1 cellular context compared by ENCODE assay signal in the genomic region with DNA sequence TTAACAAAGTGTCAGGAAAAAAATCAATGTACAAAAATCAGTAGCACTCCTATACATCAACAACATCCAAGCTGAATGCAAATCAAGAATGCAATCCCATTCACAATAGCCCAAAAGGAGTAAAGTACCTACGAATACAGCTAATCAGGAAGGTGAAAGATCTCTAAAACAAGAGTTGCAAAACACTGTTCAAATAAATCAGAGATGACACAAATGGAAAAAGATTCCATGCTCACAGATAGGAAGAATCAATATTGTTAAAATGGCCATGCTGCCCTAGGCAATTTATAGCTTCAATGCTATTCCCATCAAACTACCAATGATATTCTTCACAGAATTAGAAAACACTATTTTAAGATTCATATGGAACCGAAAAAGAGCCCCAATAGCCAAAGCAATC.
TF ChIP-seq lines count a peak whose summit lies in the region.

No MANE protein-coding gene starts in this region.

TF ChIP-seq in WTC11, 78 proteins besides CTCF, POLR2A, EP300 and RAD21 (continued from another document):
- no peak for TF ChIP-seq FOXP4 (CRISPR knock-in tag; IDR thresholded peaks at IDR 0.05)
- no peak for TF ChIP-seq HMGXB4 (CRISPR knock-in tag; IDR thresholded peaks at IDR 0.05)
- TF ChIP-seq, protein P1, sequence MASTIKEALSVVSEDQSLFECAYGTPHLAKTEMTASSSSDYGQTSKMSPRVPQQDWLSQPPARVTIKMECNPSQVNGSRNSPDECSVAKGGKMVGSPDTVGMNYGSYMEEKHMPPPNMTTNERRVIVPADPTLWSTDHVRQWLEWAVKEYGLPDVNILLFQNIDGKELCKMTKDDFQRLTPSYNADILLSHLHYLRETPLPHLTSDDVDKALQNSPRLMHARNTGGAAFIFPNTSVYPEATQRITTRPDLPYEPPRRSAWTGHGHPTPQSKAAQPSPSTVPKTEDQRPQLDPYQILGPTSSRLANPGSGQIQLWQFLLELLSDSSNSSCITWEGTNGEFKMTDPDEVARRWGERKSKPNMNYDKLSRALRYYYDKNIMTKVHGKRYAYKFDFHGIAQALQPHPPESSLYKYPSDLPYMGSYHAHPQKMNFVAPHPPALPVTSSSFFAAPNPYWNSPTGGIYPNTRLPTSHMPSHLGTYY (CRISPR knock-in tag; IDR thresholded peaks at IDR 0.05) = no peak
- no peak for TF ChIP-seq CREB1 (CRISPR knock-in tag; IDR thresholded peaks at IDR 0.05)
- TF ChIP-seq, protein P2, sequence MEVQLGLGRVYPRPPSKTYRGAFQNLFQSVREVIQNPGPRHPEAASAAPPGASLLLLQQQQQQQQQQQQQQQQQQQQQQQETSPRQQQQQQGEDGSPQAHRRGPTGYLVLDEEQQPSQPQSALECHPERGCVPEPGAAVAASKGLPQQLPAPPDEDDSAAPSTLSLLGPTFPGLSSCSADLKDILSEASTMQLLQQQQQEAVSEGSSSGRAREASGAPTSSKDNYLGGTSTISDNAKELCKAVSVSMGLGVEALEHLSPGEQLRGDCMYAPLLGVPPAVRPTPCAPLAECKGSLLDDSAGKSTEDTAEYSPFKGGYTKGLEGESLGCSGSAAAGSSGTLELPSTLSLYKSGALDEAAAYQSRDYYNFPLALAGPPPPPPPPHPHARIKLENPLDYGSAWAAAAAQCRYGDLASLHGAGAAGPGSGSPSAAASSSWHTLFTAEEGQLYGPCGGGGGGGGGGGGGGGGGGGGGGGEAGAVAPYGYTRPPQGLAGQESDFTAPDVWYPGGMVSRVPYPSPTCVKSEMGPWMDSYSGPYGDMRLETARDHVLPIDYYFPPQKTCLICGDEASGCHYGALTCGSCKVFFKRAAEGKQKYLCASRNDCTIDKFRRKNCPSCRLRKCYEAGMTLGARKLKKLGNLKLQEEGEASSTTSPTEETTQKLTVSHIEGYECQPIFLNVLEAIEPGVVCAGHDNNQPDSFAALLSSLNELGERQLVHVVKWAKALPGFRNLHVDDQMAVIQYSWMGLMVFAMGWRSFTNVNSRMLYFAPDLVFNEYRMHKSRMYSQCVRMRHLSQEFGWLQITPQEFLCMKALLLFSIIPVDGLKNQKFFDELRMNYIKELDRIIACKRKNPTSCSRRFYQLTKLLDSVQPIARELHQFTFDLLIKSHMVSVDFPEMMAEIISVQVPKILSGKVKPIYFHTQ (CRISPR knock-in tag; IDR thresholded peaks at IDR 0.05) = no peak
